In the genomic region with DNA sequence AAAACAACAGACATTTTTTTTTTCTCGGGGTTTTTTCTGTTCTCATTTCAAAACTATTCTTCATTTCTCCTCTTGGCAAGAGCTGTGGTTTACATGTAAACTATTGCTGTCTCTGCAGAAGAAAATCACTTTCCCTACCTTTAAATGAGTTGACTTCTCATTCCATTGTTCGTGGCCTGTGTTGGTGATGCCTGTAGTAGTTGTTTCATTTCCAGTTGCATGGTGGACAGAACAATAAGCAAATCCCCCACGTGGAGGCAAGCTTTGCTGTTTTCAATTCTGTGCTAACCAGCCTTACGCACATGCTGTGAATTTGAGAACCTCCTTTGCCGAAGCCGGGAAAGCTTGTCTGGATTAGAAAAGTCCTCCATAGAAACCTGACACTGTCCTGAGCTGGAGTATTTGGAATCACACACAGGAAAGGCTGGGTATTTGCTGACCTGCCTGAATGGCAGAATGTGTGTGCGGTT, we compare ENCODE assay signal across 1 cellular context.
TF ChIP-seq lines count a peak whose summit lies in the region.

No MANE protein-coding gene starts in this region.

TF ChIP-seq in IMR-90, 13 proteins besides CTCF, POLR2A, EP300 and RAD21:
- TF ChIP-seq CEBPB (IDR thresholded peaks at IDR 0.05; ENCODE audit: low read depth, low read length) (no peak), FOS (IDR thresholded peaks at IDR 0.05; ENCODE audit: low read depth, low read length) (no peak), BHLHE40 (IDR thresholded peaks at IDR 0.05; ENCODE audit: low read depth, low read length) (no peak), RCOR1 (IDR thresholded peaks at IDR 0.05; ENCODE audit: insufficient replicate concordance, low read length) (no peak), NFE2L2 (IDR thresholded peaks at IDR 0.05; ENCODE audit: low read depth, low read length) (no peak), MAFK (IDR thresholded peaks at IDR 0.05; ENCODE audit: low read depth, low read length) (no peak), MXI1 (IDR thresholded peaks at IDR 0.05; ENCODE audit: borderline replicate concordance, low read depth, low read length) (no peak), MAZ (IDR thresholded peaks at IDR 0.05; ENCODE audit: borderline replicate concordance, low read depth, low read length) (no peak), CHD1 (IDR thresholded peaks at IDR 0.05; ENCODE audit: low read depth, low read length) (no peak), RFX5 (IDR thresholded peaks at IDR 0.05; ENCODE audit: low read depth, low read length) (no peak), SMC3 (IDR thresholded peaks at IDR 0.05; ENCODE audit: low read depth, low read length) (no peak)
- TF ChIP-seq, protein P1, sequence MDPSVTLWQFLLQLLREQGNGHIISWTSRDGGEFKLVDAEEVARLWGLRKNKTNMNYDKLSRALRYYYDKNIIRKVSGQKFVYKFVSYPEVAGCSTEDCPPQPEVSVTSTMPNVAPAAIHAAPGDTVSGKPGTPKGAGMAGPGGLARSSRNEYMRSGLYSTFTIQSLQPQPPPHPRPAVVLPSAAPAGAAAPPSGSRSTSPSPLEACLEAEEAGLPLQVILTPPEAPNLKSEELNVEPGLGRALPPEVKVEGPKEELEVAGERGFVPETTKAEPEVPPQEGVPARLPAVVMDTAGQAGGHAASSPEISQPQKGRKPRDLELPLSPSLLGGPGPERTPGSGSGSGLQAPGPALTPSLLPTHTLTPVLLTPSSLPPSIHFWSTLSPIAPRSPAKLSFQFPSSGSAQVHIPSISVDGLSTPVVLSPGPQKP (IDR thresholded peaks at IDR 0.05; ENCODE audit: borderline replicate concordance, low read depth, low read length), result no peak
- TF ChIP-seq, protein P2, sequence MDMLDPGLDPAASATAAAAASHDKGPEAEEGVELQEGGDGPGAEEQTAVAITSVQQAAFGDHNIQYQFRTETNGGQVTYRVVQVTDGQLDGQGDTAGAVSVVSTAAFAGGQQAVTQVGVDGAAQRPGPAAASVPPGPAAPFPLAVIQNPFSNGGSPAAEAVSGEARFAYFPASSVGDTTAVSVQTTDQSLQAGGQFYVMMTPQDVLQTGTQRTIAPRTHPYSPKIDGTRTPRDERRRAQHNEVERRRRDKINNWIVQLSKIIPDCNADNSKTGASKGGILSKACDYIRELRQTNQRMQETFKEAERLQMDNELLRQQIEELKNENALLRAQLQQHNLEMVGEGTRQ (IDR thresholded peaks at IDR 0.05; ENCODE audit: low read depth, low read length), result no peak
